Comparison of ENCODE assay signal across 12 cellular contexts in genomic region chrX:68500105-68500504, GRCh38. TPM values are rescaled to one million over a fixed set of nuclear protein-coding genes. Genes with fewer than 3 reads are reported as not detected.
DNase-seq lines count a peak whose midpoint lies in the region; ATAC-seq and TF ChIP-seq lines count a peak whose summit lies in the region.
"Had no signal": no experiment of that assay in that cellular context is flagged by ENCODE, and none has a peak within 500 bp of the region (broad histone marks: within the 10 kb centered on the region; RNA-seq: fewer than 3 reads in every experiment).

No MANE protein-coding gene starts in this region.

- ATAC-seq in activated T-cell treated with anti-CD3 and anti-CD28 coated beads, Interleukin-2, amount 50 U/mL, for 72 hours (replicated peaks in 1 of 2) = no peak
- no peak for ATAC-seq in PC-3
- no peak for ATAC-seq in HG03159 (IDR thresholded peaks at IDR 0.05; ENCODE audit: unreplicated experiment)
- no peak for ATAC-seq in GM21529 (IDR thresholded peaks at IDR 0.05; ENCODE audit: unreplicated experiment)

- H3K4me1 ChIP-seq in PC-3 (ENCODE audit: insufficient read depth, low read length) = peaks cover 27% of the 10 kb centered on the region
- H3K4me1 ChIP-seq in esophagus muscularis mucosa = peaks cover 10 to 27% (median 19%) of the 10 kb centered on the region in 4 donors
- H3K4me1 ChIP-seq in smooth muscle cell (ENCODE audit: low read depth) = peaks cover 5% of the 10 kb centered on the region
- H3K4me1 ChIP-seq: parathyroid adenoma had no signal

- no peaks in the 10 kb centered on the region for H3K9me3 Mint-ChIP-seq in activated T-cell treated with anti-CD3 and anti-CD28 coated beads, Interleukin-2, amount 50 U/mL, for 72 hours

- 0 out of 2 replicates have a peak, but pooled peaks cover 10% of the 10 kb centered on the region for H3K36me3 ChIP-seq in PC-3 (ENCODE audit: low read depth, low read length)
- no peaks in the 10 kb centered on the region for H3K36me3 ChIP-seq in esophagus muscularis mucosa
- no peaks in the 10 kb centered on the region for H3K36me3 ChIP-seq in smooth muscle cell (ENCODE audit: low read depth)

- H4K20me1 ChIP-seq in PC-3 (ENCODE audit: low read length) (0 out of 2 replicates have a peak, but pooled peaks cover 3% of the 10 kb centered on the region), smooth muscle cell (ENCODE audit: low read depth) (no peaks in the 10 kb centered on the region)

- H2AFZ ChIP-seq in PC-3 (ENCODE audit: low read length) (no peak overlapping the region), smooth muscle cell (ENCODE audit: low read depth) (no peak overlapping the region)
- H2AFZ ChIP-seq: parathyroid adenoma had no signal

- no peaks in the 10 kb centered on the region for H3K9me2 ChIP-seq in PC-3 (replicated peaks; ENCODE audit: low read length)

- CTCF ChIA-PET in PC-3 (lab: Charles Lee) = interaction anchor here (0.7 kb wide), 1 partner anchor 294 kb away, joined by 3 read pairs; no protein-coding TSS in a partner anchor

- H3K27ac Mint-ChIP-seq in activated T-cell treated with anti-CD3 and anti-CD28 coated beads, Interleukin-2, amount 50 U/mL, for 72 hours = peak overlapping the region; percentile 100

- peak overlapping the region; percentile 99 for H3K9ac ChIP-seq in PC-3 (ENCODE audit: low read length)
- peak overlapping the region; percentile 97 for H3K9ac ChIP-seq in smooth muscle cell (ENCODE audit: low read depth)
- H3K9ac ChIP-seq: parathyroid adenoma had no signal

- peaks cover 5 to 15% of the 10 kb centered on the region in 2 donors for H3K36me3 Mint-ChIP-seq in activated T-cell treated with anti-CD3 and anti-CD28 coated beads, Interleukin-2, amount 50 U/mL, for 72 hours (ENCODE audit: insufficient read depth in 2 of 2)

- POLR2A ChIA-PET in PC-3 (lab: Charles Lee; ENCODE audit: unreplicated experiment) = no interaction called here

- H3K4me1 Mint-ChIP-seq in activated T-cell treated with anti-CD3 and anti-CD28 coated beads, Interleukin-2, amount 50 U/mL, for 72 hours (ENCODE audit: low read depth) = peaks cover 40% of the 10 kb centered on the region

- H3K27me3 Mint-ChIP-seq in activated T-cell treated with anti-CD3 and anti-CD28 coated beads, Interleukin-2, amount 50 U/mL, for 72 hours (ENCODE audit: low read depth) = peaks cover 6% of the 10 kb centered on the region

- intact Hi-C loops in PC-3 (cut with micrococcal nuclease) (no loop called here), esophagus muscularis mucosa (cut with DNase I) (loop anchor here (10.0 kb wide), 1 partner anchor 215 kb away; no protein-coding TSS in a partner anchor)

- no peak for TF ChIP-seq POLR2A in esophagus muscularis mucosa (IDR thresholded peaks at IDR 0.05; ENCODE audit: low read depth)

- no peaks in the 10 kb centered on the region for H3K27me3 ChIP-seq in PC-3 (ENCODE audit: low read length)
- peaks cover 0 to under 1% (median 0%) of the 10 kb centered on the region in 4 donors for H3K27me3 ChIP-seq in esophagus muscularis mucosa
- H3K27me3 ChIP-seq in smooth muscle cell (ENCODE audit: low read depth) = no peaks in the 10 kb centered on the region

- no peak for DNase-seq in activated T-cell treated with anti-CD3 and anti-CD28 coated beads, Interleukin-2, amount 50 U/mL, for 72 hours
- DNase-seq in activated T-cell treated with anti-CD3 and anti-CD28 coated beads for 4 hours (no peak), PC-3 (no peak), esophagus muscularis mucosa (ENCODE audit: extremely low spot score) (no peak), smooth muscle cell (lab: John Stamatoyannopoulos, UW; ENCODE audit: unreplicated experiment) (no peak), iPS-NIHi11 (ENCODE audit: low spot score) (no peak)
- DNase-seq: AML-193, cortex of kidney, NCI-H2081 treated with DMSO at 0.1 percent for 48 hours had no signal

- peak overlapping the region; percentile 89 for H3K4me2 ChIP-seq in PC-3 (ENCODE audit: low read length)
- H3K4me2 ChIP-seq in smooth muscle cell = peak overlapping the region; percentile 93

- TF ChIP-seq CTCF in PC-3 (conservative IDR thresholded peaks at IDR 0.05; ENCODE audit: low read depth, low read length) (no peak), esophagus muscularis mucosa (IDR thresholded peaks at IDR 0.05) (no peak), smooth muscle cell (IDR thresholded peaks at IDR 0.05; ENCODE audit: borderline replicate concordance, insufficient read depth, poor library complexity, severe bottlenecking) (no peak)

- H3K4me3 ChIP-seq in PC-3 (ENCODE audit: low read length) (peak overlapping the region; percentile 99), esophagus muscularis mucosa (peak overlapping the region in 3 of 4 donors; percentile 62 to 75 (median 74)), smooth muscle cell (no peak overlapping the region)

- H3K9me3 ChIP-seq in PC-3 (ENCODE audit: low read length) (no peaks in the 10 kb centered on the region), esophagus muscularis mucosa (no peaks in the 10 kb centered on the region), smooth muscle cell (replicated peaks; ENCODE audit: low read depth) (no peaks in the 10 kb centered on the region)

- TF ChIP-seq EP300 in esophagus muscularis mucosa (IDR thresholded peaks at IDR 0.05) = no peak

- peak overlapping the region; percentile 98 to 99 for H3K4me3 Mint-ChIP-seq in activated T-cell treated with anti-CD3 and anti-CD28 coated beads, Interleukin-2, amount 50 U/mL, for 72 hours

- no peaks in the 10 kb centered on the region for H3F3A ChIP-seq in PC-3 (ENCODE audit: low read length, unreplicated experiment)
- H3F3A ChIP-seq in smooth muscle cell (ENCODE audit: low read depth) = no peaks in the 10 kb centered on the region

- no TSS peak for BruUV-seq in PC-3 (replicated peaks; lab: Mats Ljungman, UMichigan)

- H3K27ac ChIP-seq in PC-3 (ENCODE audit: low read length) (peak overlapping the region; percentile 94), esophagus muscularis mucosa (replicated peaks in 1 of 4) (no peak overlapping the region), smooth muscle cell (ENCODE audit: low read depth) (no peak overlapping the region)
- H3K27ac ChIP-seq: parathyroid adenoma had no signal

- peaks cover 66% of the 10 kb centered on the region for H3K79me2 ChIP-seq in PC-3 (ENCODE audit: low read length)
- peaks cover 25% of the 10 kb centered on the region for H3K79me2 ChIP-seq in smooth muscle cell (ENCODE audit: low read depth)

- WGBS in esophagus muscularis mucosa = 83% methylated on average over 5 of the region's 5 CpGs
- WGBS in smooth muscle cell (ENCODE audit: low lambda C conversion rate) = 88% methylated on average over 5 of the region's 5 CpGs

RNA-seq across cellular contexts. Expression of gene YIPF6, which starts 1.3 kb away (rescaled TPM):
- total RNA-seq in activated T-cell treated with anti-CD3 and anti-CD28 coated beads, Interleukin-2, amount 50 U/mL, for 72 hours = 10 to 100 TPM; 26.4 to 31.5 TPM
- total RNA-seq in PC-3 (2014; rRNA removed) (36.1 and 37.0 TPM in 2 replicates), esophagus muscularis mucosa (10 to 100 TPM; 22.4 to 28.5 (median 24.5) TPM), smooth muscle cell (24.6 and 32.6 TPM in 2 replicates)
- polyA plus RNA-seq in smooth muscle cell = 36.0 and 37.1 TPM in 2 replicates
